30 cellular contexts compared by ENCODE assay signal in genomic region chr10:19809481-19809880, GRCh38.
"Had no signal": no experiment of that assay in that cellular context is flagged by ENCODE, and none has a peak within 500 bp of the region (broad histone marks: within the 10 kb centered on the region; RNA-seq: fewer than 3 reads in every experiment).

No MANE protein-coding gene starts in this region.

- H3K27ac ChIP-seq: adrenal gland, ascending aorta, body of pancreas, brain microvascular endothelial cell, breast epithelium, cardiac muscle cell had no signal

- H3K9me3 ChIP-seq: adrenal gland, ascending aorta, body of pancreas, breast epithelium had no signal

- H3K27me3 ChIP-seq: adrenal gland, ascending aorta, body of pancreas, breast epithelium, cardiac muscle cell had no signal

- H3K4me3 ChIP-seq: adrenal gland, ascending aorta, body of pancreas, breast epithelium, cardiac muscle cell had no signal

- DNase-seq: activated effector memory CD4-positive, alpha-beta T cell treated with anti-CD3 and anti-CD28 coated beads, Interleukin-2, amount 50 U/mL, for 16 hours; activated effector memory CD4-positive, alpha-beta T cell treated with Interleukin-2 at 50 U/mL for 16 hours; activated gamma-delta T cell; activated gamma-delta T cell treated with Interleukin-2 at 50 U/mL for 16 hours; activated naive CD4-positive, alpha-beta T cell; activated naive CD4-positive, alpha-beta T cell treated with anti-CD3 and anti-CD28 coated beads for 36 hours; activated naive CD4-positive, alpha-beta T cell treated with anti-CD3 and anti-CD28 coated beads, Interleukin-2, amount 10 ng/mL, durations not matched to agents 7 days and 5 days; activated naive CD4-positive, alpha-beta T cell treated with anti-CD3 and anti-CD28 coated beads, Interleukin-2, amount 50 U/mL, for 16 hours; activated naive CD4-positive, alpha-beta T cell treated with Interleukin-2 at 50 U/mL for 16 hours; activated naive CD8-positive, alpha-beta T cell treated with anti-CD3 and anti-CD28 coated beads for 36 hours; activated naive CD8-positive, alpha-beta T cell treated with anti-CD3 and anti-CD28 coated beads, Interleukin-2, amount 10 ng/mL, durations not matched to agents 7 days and 5 days; activated naive CD8-positive, alpha-beta T cell treated with anti-CD3 and anti-CD28 coated beads, Interleukin-2, amount 50 U/mL, for 24 hours; activated T-cell treated with anti-CD3 and anti-CD28 coated beads, Interleukin-2, amount 50 U/mL, for 1 hour; activated T-cell treated with anti-CD3 and anti-CD28 coated beads, Interleukin-2, amount 50 U/mL, for 24 hours; activated T-cell treated with anti-CD3 and anti-CD28 coated beads, Interleukin-2, amount 50 U/mL, for 4 hours; activated T-cell treated with anti-CD3 and anti-CD28 coated beads, Interleukin-2, amount 50 U/mL, for 48 hours; activated T-cell treated with anti-CD3 and anti-CD28 coated beads, Interleukin-2, amount 50 U/mL, for 72 hours; adrenal gland; amniotic stem cell; amygdala; anterior cingulate cortex; aorta; body of pancreas; brain microvascular endothelial cell; caudate nucleus; central memory CD4-positive, alpha-beta T cell; cerebellar nuclear complex had no signal

- H3K4me1 ChIP-seq: adrenal gland, body of pancreas, breast epithelium had no signal

- H3K36me3 ChIP-seq: adrenal gland, ascending aorta, brain microvascular endothelial cell, breast epithelium, cardiac muscle cell had no signal
